ENCODE assay signal across 28 cellular contexts in the genomic region with DNA sequence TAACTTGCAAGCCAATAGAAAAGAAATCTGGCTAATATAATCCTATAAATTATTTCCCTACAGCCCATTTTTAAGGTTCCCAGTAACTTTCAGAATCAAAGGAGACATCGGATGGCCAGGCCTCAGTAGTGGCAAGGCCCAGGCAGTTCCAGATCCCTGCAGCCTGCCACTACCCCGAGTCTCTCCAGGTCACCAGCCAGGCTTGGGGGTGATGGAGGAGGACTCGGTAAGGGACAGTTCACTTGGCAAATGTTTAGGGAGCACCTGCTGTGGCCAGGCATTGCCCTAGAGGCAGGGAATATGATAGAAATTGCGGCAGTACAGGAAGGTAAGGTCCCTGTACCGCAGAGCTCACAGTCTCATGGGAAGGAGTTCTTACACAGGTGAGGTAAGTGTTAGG. TPM values are rescaled to one million over a fixed set of nuclear protein-coding genes. Genes with fewer than 3 reads are reported as not detected.
DNase-seq lines count a peak whose midpoint lies in the region; ATAC-seq and TF ChIP-seq lines count a peak whose summit lies in the region.
"Had no signal": no experiment of that assay in that cellular context is flagged by ENCODE, and none has a peak within 500 bp of the region (broad histone marks: within the 10 kb centered on the region; RNA-seq: fewer than 3 reads in every experiment).

No MANE protein-coding gene starts in this region.

- CTCF ChIA-PET in PC-3 (lab: Charles Lee), result no interaction called here

- H2AK5ac ChIP-seq in trophoblast cell (ENCODE audit: low read length), result no peak overlapping the region

- H3K4me3 ChIP-seq in HL-60 (replicated peaks; ENCODE audit: insufficient read depth, low read length), result no peak overlapping the region
- H3K4me3 ChIP-seq in trophoblast cell (ENCODE audit: low read depth, low read length), result no peak overlapping the region
- no peak overlapping the region for H3K4me3 ChIP-seq in PC-3 (ENCODE audit: low read length)
- H3K4me3 ChIP-seq: BLaER1 treated with 17β-estradiol and CSF1 and Interleukin-3, amounts not matched to agents 10 nM and 100 nM; GM12878 had no signal

- H3K27ac Mint-ChIP-seq in CD14-positive monocyte (peak overlapping the region in 6 of 7 donors; percentile 12 to 95 (median 84)), brain (peak overlapping the region in 3 of 5 experiments; percentile 53 to 80 (median 67))

- peak overlapping the region; percentile 29 for H3K18ac ChIP-seq in trophoblast cell (ENCODE audit: low read length)

- H3K9me3 Mint-ChIP-seq in CD14-positive monocyte (peaks cover 0 to under 1% (median 0%) of the 10 kb centered on the region in 7 donors), brain (no peaks in the 10 kb centered on the region)
- H3K9me3 Mint-ChIP-seq: IgD-negative memory B cell had no signal

- H3K27me3 Mint-ChIP-seq in CD14-positive monocyte (ENCODE audit: low read depth in 3 of 3), result peaks cover 0 to 2% (median 0%) of the 10 kb centered on the region in 3 donors
- H3K27me3 Mint-ChIP-seq in brain, result no peaks in the 10 kb centered on the region
- H3K27me3 Mint-ChIP-seq: CD4-positive, alpha-beta memory T cell; IgD-negative memory B cell had no signal

- peaks cover 28 to 42% of the 10 kb centered on the region in 2 experiments for H3K36me3 ChIP-seq in trophoblast cell (ENCODE audit: control insufficient read depth in 1 of 2, insufficient read depth in 2 of 2, low read length in 2 of 2)
- no peaks in the 10 kb centered on the region; the same call in 1 of the 2 replicates for H3K36me3 ChIP-seq in PC-3 (ENCODE audit: low read depth, low read length)

- H3K79me2 ChIP-seq in trophoblast cell (ENCODE audit: control insufficient read depth, insufficient read depth, low read length, poor library complexity), result no peaks in the 10 kb centered on the region
- no peaks in the 10 kb centered on the region for H3K79me2 ChIP-seq in PC-3 (ENCODE audit: low read length)

- no peaks in the 10 kb centered on the region for H3K79me1 ChIP-seq in trophoblast cell (ENCODE audit: low read length)

- no CpG with 5 or more reads among the region's 5 CpGs for WGBS in trophoblast cell (ENCODE audit: extremely low coverage, insufficient coverage, insufficient read length)

- POLR2A ChIA-PET in PC-3 (lab: Charles Lee; ENCODE audit: unreplicated experiment), result no interaction called here

- H4K12ac ChIP-seq in trophoblast cell (ENCODE audit: low read depth, low read length), result no peak overlapping the region

- peaks cover 24 to 55% of the 10 kb centered on the region in 2 donors for H3K36me3 Mint-ChIP-seq in CD14-positive monocyte
- H3K36me3 Mint-ChIP-seq in brain, result peaks cover 27% of the 10 kb centered on the region

- H3K27ac ChIP-seq in HL-60 (replicated peaks) (peak overlapping the region; percentile 47), trophoblast cell (ENCODE audit: low read depth, low read length) (no peak overlapping the region), PC-3 (ENCODE audit: low read length) (no peak overlapping the region)
- H3K27ac ChIP-seq: BLaER1 treated with 17β-estradiol and CSF1 and Interleukin-3, amounts not matched to agents 10 nM and 100 nM; KMS-11 had no signal

- H3K4me1 ChIP-seq in trophoblast cell (ENCODE audit: control insufficient read depth in 1 of 2, insufficient read depth in 2 of 2, low read length in 2 of 2) (peaks cover 11 to 20% of the 10 kb centered on the region in 2 experiments), PC-3 (ENCODE audit: insufficient read depth, low read length) (no peaks in the 10 kb centered on the region)
- H3K4me1 ChIP-seq: Caco-2 had no signal

- intact Hi-C loops in CD14-positive monocyte (cut with micrococcal nuclease), result loop anchor here in 1 of 2 donors (2.0 kb wide), 1 partner anchor 14 kb away; a partner anchor contains a TSS
- intact Hi-C loops in PC-3 (cut with micrococcal nuclease), result no loop called here

- no peaks in the 10 kb centered on the region for H3F3A ChIP-seq in PC-3 (ENCODE audit: low read length, unreplicated experiment)

- H4K20me1 ChIP-seq in PC-3 (ENCODE audit: low read length), result no peaks in the 10 kb centered on the region

- H3K4me3 Mint-ChIP-seq in CD14-positive monocyte (no peak overlapping the region), brain (no peak overlapping the region)
- H3K4me3 Mint-ChIP-seq: CD4-positive, alpha-beta memory T cell had no signal

- H3K9me3 ChIP-seq in trophoblast cell (ENCODE audit: insufficient read depth, low read depth, low read length) (no peaks in the 10 kb centered on the region), PC-3 (ENCODE audit: low read length) (no peaks in the 10 kb centered on the region)
- H3K9me3 ChIP-seq: BLaER1 treated with 17β-estradiol and CSF1 and Interleukin-3, amounts not matched to agents 10 nM and 100 nM; Caco-2 had no signal

- no peaks in the 10 kb centered on the region for H3K9me2 ChIP-seq in PC-3 (replicated peaks; ENCODE audit: low read length)

- H4K8ac ChIP-seq in trophoblast cell (ENCODE audit: low read depth, low read length), result no peak overlapping the region

- H3K27me3 ChIP-seq in HL-60 (ENCODE audit: insufficient read depth, poor library complexity, severe bottlenecking) (no peaks in the 10 kb centered on the region), trophoblast cell (ENCODE audit: insufficient read depth, low read length) (no peaks in the 10 kb centered on the region), PC-3 (ENCODE audit: low read length) (no peaks in the 10 kb centered on the region)
- H3K27me3 ChIP-seq: BLaER1 treated with 17β-estradiol and CSF1 and Interleukin-3, amounts not matched to agents 10 nM and 100 nM had no signal

- no peak overlapping the region for H3K4me2 ChIP-seq in trophoblast cell (ENCODE audit: low read length)
- no peak overlapping the region for H3K4me2 ChIP-seq in PC-3 (ENCODE audit: low read length)
- H3K4me2 ChIP-seq: KMS-11 had no signal

- no peak overlapping the region for H4K91ac ChIP-seq in trophoblast cell (ENCODE audit: low read depth, low read length)

- no peak overlapping the region for H3K14ac ChIP-seq in trophoblast cell (ENCODE audit: low read length)

- no peak overlapping the region for H2BK5ac ChIP-seq in trophoblast cell (ENCODE audit: low read depth, low read length, poor library complexity)

- TF ChIP-seq CTCF in CD14-positive monocyte (IDR thresholded peaks at IDR 0.05) (no peak), HL-60 (IDR thresholded peaks at IDR 0.05; ENCODE audit: insufficient read depth, low read length) (no peak), brain (conservative IDR thresholded peaks at IDR 0.05) (no peak), PC-3 (conservative IDR thresholded peaks at IDR 0.05; ENCODE audit: low read depth, low read length) (no peak)

- H3K9ac ChIP-seq in trophoblast cell (ENCODE audit: low read length), result no peak overlapping the region
- H3K9ac ChIP-seq in PC-3 (ENCODE audit: low read length), result no peak overlapping the region
- H3K9ac ChIP-seq: KMS-11 had no signal

- H3K4me1 Mint-ChIP-seq in CD14-positive monocyte, result peaks cover 69% of the 10 kb centered on the region
- no peaks in the 10 kb centered on the region for H3K4me1 Mint-ChIP-seq in brain

- H2BK12ac ChIP-seq in trophoblast cell (ENCODE audit: low read length), result no peak overlapping the region

- no TSS peak for BruUV-seq in PC-3 (replicated peaks; lab: Mats Ljungman, UMichigan)

- ATAC-seq in PC-3, result no peak
- ATAC-seq: GM12878 had no signal

- DNase-seq in CD14-positive monocyte (ENCODE audit: low spot score) (no peak), HL-60 (ENCODE audit: low read depth in 1 of 2, low spot score in 1 of 2) (no peak), trophoblast cell (no peak), NCI-H1092 (lab: John Stamatoyannopoulos, UW) (no peak), PC-3 (no peak), NCI-H1417 (lab: John Stamatoyannopoulos, UW) (no peak), NCI-H1694 (lab: John Stamatoyannopoulos, UW) (no peak)
- DNase-seq: Caco-2; CD4-positive, alpha-beta memory T cell; DMS79; EL; GDM1; GOT3; HCEC 1CT; MM.1S; NCI-H1048; NCI-H1436; NCI-H1930; NCI-H446; NCI-H526; NCI-H82; RPMI8226; SHP77 treated with DMSO at 0.1 percent for 48 hours had no signal

- H2AFZ ChIP-seq in trophoblast cell (ENCODE audit: insufficient read depth, low read length, poor library complexity) (no peak overlapping the region), PC-3 (ENCODE audit: low read length) (no peak overlapping the region)

- H3K4ac ChIP-seq in trophoblast cell (ENCODE audit: low read depth, low read length), result no peak overlapping the region

- H3K23ac ChIP-seq in trophoblast cell (ENCODE audit: low read length), result no peak overlapping the region

- H2BK120ac ChIP-seq in trophoblast cell (ENCODE audit: insufficient read depth, low read length, poor library complexity), result no peak overlapping the region

RNA-seq across cellular contexts. Expression of a gene that starts 15.2 kb away (rescaled TPM):
- under 1 TPM; 0.65 to 0.69 TPM for polyA plus RNA-seq in CD14-positive monocyte
- polyA plus RNA-seq in brain (ENCODE audit: insufficient read depth, low read depth, low replicate concordance), result 1.9 TPM
- polyA plus RNA-seq in trophoblast cell (2013), result 2.2 and 2.5 TPM in 2 replicates
- total RNA-seq in PC-3 (2014; rRNA removed), result 1.5 and 3.6 TPM in 2 replicates

RNA-seq across cellular contexts. Expression of a gene that starts 28.1 kb away (rescaled TPM):
- polyA plus RNA-seq in CD14-positive monocyte (10 to 100 TPM; 12.4 to 14.3 TPM), brain (ENCODE audit: insufficient read depth, low read depth, low replicate concordance) (174 TPM)
- polyA plus RNA-seq in trophoblast cell (2013), result 113 and 116 TPM in 2 replicates
- total RNA-seq in PC-3 (2014; rRNA removed), result 88.9 and 113 TPM in 2 replicates

RNA-seq across cellular contexts. Expression of a gene that starts 42.1 kb away (rescaled TPM):
- polyA plus RNA-seq in CD14-positive monocyte (100 to 1,000 TPM; 275 to 312 TPM), brain (ENCODE audit: insufficient read depth, low read depth, low replicate concordance) (235 TPM)
- 253 and 279 TPM in 2 replicates for polyA plus RNA-seq in trophoblast cell (2013)
- total RNA-seq in PC-3 (2014; rRNA removed), result 253 and 341 TPM in 2 replicates

RNA-seq across cellular contexts. Expression of a gene that starts 46.0 kb away (rescaled TPM):
- polyA plus RNA-seq in CD14-positive monocyte (1 to 10 TPM; 2.2 to 2.7 TPM), brain (ENCODE audit: insufficient read depth, low read depth, low replicate concordance) (20.0 TPM)
- 26.2 and 29.3 TPM in 2 replicates for polyA plus RNA-seq in trophoblast cell (2013)
- 10.6 and 17.9 TPM in 2 replicates for total RNA-seq in PC-3 (2014; rRNA removed)

Comparison
In these comparisons a context has a peak if more than half of its experiments do, and no peak if none do; other contexts are left out.
1. RNA of a gene that starts 28.1 kb away (polyA plus RNA-seq): 174 TPM in brain (single experiment); 12.4 to 14.3 TPM in CD14-positive monocyte; every median in the first group is over 10 times any median in the second.